ENCODE assay signal across 8 cellular contexts in genomic region chr20:58892126-58892931, GRCh38. TPM values are rescaled to one million over a fixed set of nuclear protein-coding genes. Genes with fewer than 3 reads are reported as not detected.
DNase-seq lines count a peak whose midpoint lies in the region; ATAC-seq lines count a peak whose summit lies in the region.

No MANE protein-coding gene starts in this region.

- no peaks in the 10 kb centered on the region for H3K9me3 Mint-ChIP-seq in stimulated activated memory B cell treated with anti-CD40 and anti-IgM and Interleukin-4, amounts not matched to agents 10 μg/mL and 1 μg/mL and 100 μg/mL, for 72 hours

- WGBS in esophagus, 2 donors: 0 to 1% methylated on average over 44 to 50 of the region's 50 CpGs

- H3K9me3 ChIP-seq in NT2/D1 (ENCODE audit: insufficient read depth, low read length) (no peaks in the 10 kb centered on the region), esophagus (ENCODE audit: control insufficient read depth in 2 of 2, insufficient read depth in 1 of 2, low read depth in 1 of 2, low read length in 1 of 2) (no peaks in the 10 kb centered on the region), muscle layer of duodenum (ENCODE audit: control insufficient read depth in 1 of 2, low read length in 2 of 2) (no peaks in the 10 kb centered on the region)

- peaks cover 32% of the 10 kb centered on the region for H3K36me3 ChIP-seq in NT2/D1 (ENCODE audit: insufficient read depth, insufficient read length, low read length)
- H3K36me3 ChIP-seq in esophagus (ENCODE audit: control insufficient read depth in 2 of 2, insufficient read depth in 2 of 2, low read length in 1 of 2): peaks cover 0 to 2% of the 10 kb centered on the region in 2 donors
- H3K36me3 ChIP-seq in muscle layer of duodenum (ENCODE audit: control insufficient read depth in 1 of 2, insufficient read depth in 2 of 2, low read length in 2 of 2): no peaks in the 10 kb centered on the region

- H3K27me3 ChIP-seq in NT2/D1 (ENCODE audit: insufficient read depth, insufficient read length) (no peaks in the 10 kb centered on the region), esophagus (ENCODE audit: control insufficient read depth in 1 of 2, insufficient read depth in 2 of 2, low read length in 2 of 2) (no peaks in the 10 kb centered on the region), muscle layer of duodenum (ENCODE audit: low read depth, low read length) (no peaks in the 10 kb centered on the region)

- no peaks in the 10 kb centered on the region for H3K27me3 Mint-ChIP-seq in stimulated activated memory B cell treated with anti-CD40 and anti-IgM and Interleukin-4, amounts not matched to agents 10 μg/mL and 1 μg/mL and 100 μg/mL, for 72 hours

- H3K4me1 Mint-ChIP-seq in stimulated activated memory B cell treated with anti-CD40 and anti-IgM and Interleukin-4, amounts not matched to agents 10 μg/mL and 1 μg/mL and 100 μg/mL, for 72 hours: peaks cover 54% of the 10 kb centered on the region

- peaks cover 29% of the 10 kb centered on the region for H3K36me3 Mint-ChIP-seq in stimulated activated memory B cell treated with anti-CD40 and anti-IgM and Interleukin-4, amounts not matched to agents 10 μg/mL and 1 μg/mL and 100 μg/mL, for 72 hours

- peak; percentile 5 for ATAC-seq in stimulated activated memory B cell treated with anti-CD40 and anti-IgM and Interleukin-4, amounts not matched to agents 10 μg/mL and 1 μg/mL and 100 μg/mL, for 72 hours
- ATAC-seq in HG03159 (IDR thresholded peaks at IDR 0.05; ENCODE audit: unreplicated experiment): no peak

- H3K4me3 Mint-ChIP-seq in stimulated activated memory B cell treated with anti-CD40 and anti-IgM and Interleukin-4, amounts not matched to agents 10 μg/mL and 1 μg/mL and 100 μg/mL, for 72 hours: peak overlapping the region; percentile 97

- DNase-seq in DMS79 (lab: John Stamatoyannopoulos, UW): peak; percentile 51
- peak; percentile 84 for DNase-seq in HK-2 (ENCODE audit: unreplicated experiment)
- no peak for DNase-seq in NT2/D1 (ENCODE audit: low read depth, low spot score)
- DNase-seq in activated T-cell treated with anti-CD3 and anti-CD28 coated beads, Interleukin-2, amount 50 U/mL, for 1 hour: peak; percentile 76

- H3K4me3 ChIP-seq in NT2/D1 (ENCODE audit: insufficient read length, low read depth) (peak overlapping the region; percentile 78), esophagus (ENCODE audit: low read depth in 1 of 2, low read length in 2 of 2) (peak overlapping the region; percentile 74 to 79), muscle layer of duodenum (ENCODE audit: low read depth in 1 of 2, low read length in 2 of 2) (peak overlapping the region; percentile 71 to 78)

- peak overlapping the region; percentile 94 to 99 for H3K27ac ChIP-seq in esophagus (ENCODE audit: low read depth in 2 of 2, low read length in 1 of 2)
- H3K27ac ChIP-seq in muscle layer of duodenum (ENCODE audit: low read length): peak overlapping the region; percentile 94

- peak overlapping the region; percentile 94 for H3K27ac Mint-ChIP-seq in stimulated activated memory B cell treated with anti-CD40 and anti-IgM and Interleukin-4, amounts not matched to agents 10 μg/mL and 1 μg/mL and 100 μg/mL, for 72 hours

- H3K4me1 ChIP-seq in NT2/D1 (ENCODE audit: insufficient read depth, insufficient read length) (peaks cover 5% of the 10 kb centered on the region), esophagus (ENCODE audit: control insufficient read depth in 2 of 2, insufficient read depth in 2 of 2, low read length in 1 of 2) (peaks cover 0 to 3% of the 10 kb centered on the region in 2 donors), muscle layer of duodenum (ENCODE audit: control insufficient read depth in 1 of 2, insufficient read depth in 2 of 2, low read length in 2 of 2) (peaks cover 18 to 53% of the 10 kb centered on the region in 2 donors)

- H3K9ac ChIP-seq in NT2/D1 (ENCODE audit: insufficient read length, low read depth): peak overlapping the region; percentile 80

RNA-seq across cellular contexts. Expression of gene GNAS, which starts 39.8 kb away (rescaled TPM):
- 1,000 to 10,000 TPM in 1 of 2 donors, 100 to 1,000 TPM in 1; 590 to 1,519 TPM for polyA plus RNA-seq in esophagus

RNA-seq across cellular contexts. Expression of gene GNAS-AS1, which starts 41.6 kb away (rescaled TPM):
- polyA plus RNA-seq in esophagus: under 1 TPM; 0.09 to 0.49 TPM
